Comparison of ENCODE assay signal across 8 cellular contexts in the genomic region with DNA sequence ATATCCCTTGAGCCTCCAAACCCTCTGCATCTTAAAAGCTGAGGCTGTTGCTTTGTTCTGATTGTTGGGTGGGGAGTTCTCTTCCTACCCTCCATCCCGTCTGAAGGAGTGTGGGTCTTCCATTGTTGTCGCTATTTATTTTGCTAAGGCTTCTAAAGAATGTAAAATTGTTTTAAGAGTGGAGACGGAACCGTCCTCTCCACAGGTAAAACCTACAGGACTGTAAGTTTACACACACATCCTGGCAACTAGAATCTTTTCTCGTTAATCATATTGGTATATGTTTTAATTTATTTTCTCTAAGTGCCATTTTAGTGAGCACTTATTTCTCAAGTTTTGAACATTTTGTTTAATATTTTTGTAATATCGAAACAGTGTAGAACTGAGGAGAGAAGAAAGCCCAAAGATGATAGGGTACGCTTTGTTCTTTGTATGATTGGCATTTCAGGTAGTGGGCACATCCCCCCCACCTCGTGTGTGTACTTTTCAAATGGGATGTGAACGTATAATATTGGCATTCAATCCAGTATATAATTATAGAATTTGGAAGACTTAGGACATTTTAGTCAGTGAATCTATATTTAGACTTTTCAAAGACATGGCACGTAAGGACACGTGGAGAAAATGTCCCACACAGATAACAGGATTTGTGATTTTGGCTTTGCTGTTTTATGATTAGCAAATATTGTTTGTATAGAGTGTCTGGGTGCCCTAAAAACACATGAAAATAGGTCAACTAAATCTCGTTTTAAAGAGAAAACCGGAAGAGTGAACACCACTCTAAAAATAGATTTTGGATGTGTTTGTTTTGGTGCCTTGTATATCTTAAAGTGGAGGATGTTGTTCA. TPM values are rescaled to one million over a fixed set of nuclear protein-coding genes. Genes with fewer than 3 reads are reported as not detected.
DNase-seq lines count a peak whose midpoint lies in the region; ATAC-seq and TF ChIP-seq lines count a peak whose summit lies in the region.

No MANE protein-coding gene starts in this region.

- peaks cover 10% of the 10 kb centered on the region for H3F3A ChIP-seq in SK-N-SH (replicated peaks; ENCODE audit: insufficient read depth)

- peaks cover 60% of the 10 kb centered on the region for H3K79me2 ChIP-seq in SK-N-SH (ENCODE audit: insufficient read depth)

- CTCF ChIA-PET in SK-N-SH (lab: Yijun Ruan, JAX) = interaction anchor here (0.7 to 1.7 kb wide), 6 partner anchors 12 to 1485 kb away, joined by 3 to 7 read pairs (median 3); no protein-coding TSS in a partner anchor

- peaks cover 0 to 7% of the 10 kb centered on the region in 2 experiments for H3K36me3 ChIP-seq in SK-N-SH (replicated peaks in 1 of 2; ENCODE audit: control insufficient read depth in 1 of 2, insufficient read depth in 2 of 2, low read length in 1 of 2)
- no peaks in the 10 kb centered on the region for H3K36me3 ChIP-seq in mucosa of stomach (ENCODE audit: control insufficient read depth, insufficient read depth, low read length)

- no peak for TF ChIP-seq EP300 in SK-N-SH (IDR thresholded peaks at IDR 0.05; ENCODE audit: borderline replicate concordance in 1 of 2, low read depth in 1 of 2, low read length in 1 of 2)

- 3% methylated on average over 13 of the region's 13 CpGs for WGBS in SK-N-SH (ENCODE audit: low lambda C conversion rate)

- no peaks in the 10 kb centered on the region for H3K9me2 ChIP-seq in SK-N-SH

- H3K27me3 ChIP-seq in SK-N-SH (ENCODE audit: insufficient read depth) (no peaks in the 10 kb centered on the region), mucosa of stomach (ENCODE audit: control insufficient read depth, insufficient read depth, low read length) (no peaks in the 10 kb centered on the region)

- peak overlapping the region; percentile 83 for H3K4me2 ChIP-seq in SK-N-SH

- DNase-seq in SK-N-SH = peak; percentile 27
- peak; percentile 22 for DNase-seq in NCI-H1105 treated with DMSO at 0.1 percent for 48 hours (lab: John Stamatoyannopoulos, UW)
- DNase-seq in cerebellar cortex (ENCODE audit: low spot score) = peak; percentile 41
- no peak for DNase-seq in omental fat pad (ENCODE audit: low spot score)

- H3K9ac ChIP-seq in SK-N-SH (peak overlapping the region; percentile 85), mucosa of stomach (ENCODE audit: low read length) (peak overlapping the region; percentile 96)

- H4K20me1 ChIP-seq in SK-N-SH (ENCODE audit: insufficient read depth) = peaks cover 49% of the 10 kb centered on the region

- peak overlapping the region; percentile 90; the same call in 1 of the 2 replicates for H2AFZ ChIP-seq in SK-N-SH (ENCODE audit: low read depth)

- no peak for TF ChIP-seq RAD21 in SK-N-SH (IDR thresholded peaks at IDR 0.05; ENCODE audit: low read length)

- POLR2A ChIA-PET in SK-N-SH (lab: Yijun Ruan, JAX) = interaction anchor here (1.4 to 2.2 kb wide), 3 partner anchors 8 to 251 kb away, joined by 3 to 14 read pairs (median 6); a partner anchor contains a TSS

- H3K4me1 ChIP-seq in SK-N-SH (ENCODE audit: control insufficient read depth in 1 of 2, insufficient read depth in 2 of 2, low read depth in 1 of 2, low read length in 1 of 2) (peaks cover 0 to 5% of the 10 kb centered on the region in 2 experiments; a peak in 2 of 4 replicates), mucosa of stomach (ENCODE audit: control insufficient read depth, insufficient read depth, low read length) (no peaks in the 10 kb centered on the region)

- H3K9me3 ChIP-seq in SK-N-SH = no peaks in the 10 kb centered on the region
- no peaks in the 10 kb centered on the region for H3K9me3 ChIP-seq in mucosa of stomach (ENCODE audit: control insufficient read depth, low read length)

- no peak for TF ChIP-seq CTCF in SK-N-SH (IDR thresholded peaks at IDR 0.05)
- no peak for TF ChIP-seq CTCF in omental fat pad (IDR thresholded peaks at IDR 0.05)

- peak overlapping the region; percentile 71 to 96 for H3K4me3 ChIP-seq in SK-N-SH (ENCODE audit: low read depth in 2 of 2, low read length in 1 of 2)
- H3K4me3 ChIP-seq in mucosa of stomach (ENCODE audit: low read length) = peak overlapping the region; percentile 61

- ATAC-seq in SK-N-SH treated with all-trans-retinoic acid at 6 μM for 48 hours (no peak; the same call in 1 of the 3 replicates), omental fat pad (ENCODE audit: low FRiP score) (no peak), HG02623 (IDR thresholded peaks at IDR 0.05; ENCODE audit: unreplicated experiment) (no peak), HG02885 (IDR thresholded peaks at IDR 0.05; ENCODE audit: poor library complexity, unreplicated experiment) (no peak)

- H3K27ac ChIP-seq in SK-N-SH (ENCODE audit: low read depth in 2 of 2, low read length in 1 of 2) = peak overlapping the region; percentile 91 to 98

TF ChIP-seq in SK-N-SH, 30 proteins besides CTCF, POLR2A, EP300 and RAD21:
- TF ChIP-seq, protein P1, sequence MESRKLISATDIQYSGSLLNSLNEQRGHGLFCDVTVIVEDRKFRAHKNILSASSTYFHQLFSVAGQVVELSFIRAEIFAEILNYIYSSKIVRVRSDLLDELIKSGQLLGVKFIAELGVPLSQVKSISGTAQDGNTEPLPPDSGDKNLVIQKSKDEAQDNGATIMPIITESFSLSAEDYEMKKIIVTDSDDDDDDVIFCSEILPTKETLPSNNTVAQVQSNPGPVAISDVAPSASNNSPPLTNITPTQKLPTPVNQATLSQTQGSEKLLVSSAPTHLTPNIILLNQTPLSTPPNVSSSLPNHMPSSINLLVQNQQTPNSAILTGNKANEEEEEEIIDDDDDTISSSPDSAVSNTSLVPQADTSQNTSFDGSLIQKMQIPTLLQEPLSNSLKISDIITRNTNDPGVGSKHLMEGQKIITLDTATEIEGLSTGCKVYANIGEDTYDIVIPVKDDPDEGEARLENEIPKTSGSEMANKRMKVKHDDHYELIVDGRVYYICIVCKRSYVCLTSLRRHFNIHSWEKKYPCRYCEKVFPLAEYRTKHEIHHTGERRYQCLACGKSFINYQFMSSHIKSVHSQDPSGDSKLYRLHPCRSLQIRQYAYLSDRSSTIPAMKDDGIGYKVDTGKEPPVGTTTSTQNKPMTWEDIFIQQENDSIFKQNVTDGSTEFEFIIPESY (IDR thresholded peaks at IDR 0.05; ENCODE audit: borderline replicate concordance, low read depth) = no peak
- TF ChIP-seq TAF1 (IDR thresholded peaks at IDR 0.05; ENCODE audit: borderline replicate concordance, low read depth, low read length) (no peak), MXI1 (IDR thresholded peaks at IDR 0.05; ENCODE audit: low read depth, low read length) (peak; percentile 73; the same call in 1 of the 2 replicates)
- TF ChIP-seq, protein P2, sequence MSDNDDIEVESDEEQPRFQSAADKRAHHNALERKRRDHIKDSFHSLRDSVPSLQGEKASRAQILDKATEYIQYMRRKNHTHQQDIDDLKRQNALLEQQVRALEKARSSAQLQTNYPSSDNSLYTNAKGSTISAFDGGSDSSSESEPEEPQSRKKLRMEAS (IDR thresholded peaks at IDR 0.05; ENCODE audit: low read depth) = 0 out of 2 replicates have a peak, but pooled peaks have one; percentile 26

TF ChIP-seq in SK-N-SH treated with all-trans-retinoic acid at 6 μM for 48 hours, 23 proteins besides CTCF, POLR2A, EP300 and RAD21:
- TF ChIP-seq, protein P3, sequence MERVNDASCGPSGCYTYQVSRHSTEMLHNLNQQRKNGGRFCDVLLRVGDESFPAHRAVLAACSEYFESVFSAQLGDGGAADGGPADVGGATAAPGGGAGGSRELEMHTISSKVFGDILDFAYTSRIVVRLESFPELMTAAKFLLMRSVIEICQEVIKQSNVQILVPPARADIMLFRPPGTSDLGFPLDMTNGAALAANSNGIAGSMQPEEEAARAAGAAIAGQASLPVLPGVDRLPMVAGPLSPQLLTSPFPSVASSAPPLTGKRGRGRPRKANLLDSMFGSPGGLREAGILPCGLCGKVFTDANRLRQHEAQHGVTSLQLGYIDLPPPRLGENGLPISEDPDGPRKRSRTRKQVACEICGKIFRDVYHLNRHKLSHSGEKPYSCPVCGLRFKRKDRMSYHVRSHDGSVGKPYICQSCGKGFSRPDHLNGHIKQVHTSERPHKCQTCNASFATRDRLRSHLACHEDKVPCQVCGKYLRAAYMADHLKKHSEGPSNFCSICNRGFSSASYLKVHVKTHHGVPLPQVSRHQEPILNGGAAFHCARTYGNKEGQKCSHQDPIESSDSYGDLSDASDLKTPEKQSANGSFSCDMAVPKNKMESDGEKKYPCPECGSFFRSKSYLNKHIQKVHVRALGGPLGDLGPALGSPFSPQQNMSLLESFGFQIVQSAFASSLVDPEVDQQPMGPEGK (CRISPR knock-in tag; IDR thresholded peaks at IDR 0.05; ENCODE audit: borderline replicate concordance) = no peak
- TF ChIP-seq ESRRG (CRISPR knock-in tag; IDR thresholded peaks at IDR 0.05) (no peak), PPARA (CRISPR knock-in tag; IDR thresholded peaks at IDR 0.05; ENCODE audit: borderline replicate concordance) (no peak), TOX (CRISPR knock-in tag; IDR thresholded peaks at IDR 0.05; ENCODE audit: borderline replicate concordance) (no peak), ZFP3 (CRISPR knock-in tag; IDR thresholded peaks at IDR 0.05) (no peak), RARB (CRISPR knock-in tag; IDR thresholded peaks at IDR 0.05) (no peak)
- TF ChIP-seq, protein P4, sequence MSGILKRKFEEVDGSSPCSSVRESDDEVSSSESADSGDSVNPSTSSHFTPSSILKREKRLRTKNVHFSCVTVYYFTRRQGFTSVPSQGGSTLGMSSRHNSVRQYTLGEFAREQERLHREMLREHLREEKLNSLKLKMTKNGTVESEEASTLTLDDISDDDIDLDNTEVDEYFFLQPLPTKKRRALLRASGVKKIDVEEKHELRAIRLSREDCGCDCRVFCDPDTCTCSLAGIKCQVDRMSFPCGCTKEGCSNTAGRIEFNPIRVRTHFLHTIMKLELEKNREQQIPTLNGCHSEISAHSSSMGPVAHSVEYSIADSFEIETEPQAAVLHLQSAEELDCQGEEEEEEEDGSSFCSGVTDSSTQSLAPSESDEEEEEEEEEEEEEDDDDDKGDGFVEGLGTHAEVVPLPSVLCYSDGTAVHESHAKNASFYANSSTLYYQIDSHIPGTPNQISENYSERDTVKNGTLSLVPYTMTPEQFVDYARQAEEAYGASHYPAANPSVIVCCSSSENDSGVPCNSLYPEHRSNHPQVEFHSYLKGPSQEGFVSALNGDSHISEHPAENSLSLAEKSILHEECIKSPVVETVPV (CRISPR knock-in tag; IDR thresholded peaks at IDR 0.05) = no peak

RNA-seq across cellular contexts. Expression of a gene that starts 1.3 kb away (rescaled TPM):
- polyA plus RNA-seq in SK-N-SH (2012; rRNA removed) = 29.2 and 44.3 TPM in 2 replicates
- 28.9 and 31.9 TPM in 2 replicates for polyA plus RNA-seq in SK-N-SH (2012; cell fraction: cytosol; rRNA removed)
- polyA plus RNA-seq in SK-N-SH (2012; cell fraction: nucleus; rRNA removed) = 59.3 and 107 TPM in 2 replicates
- total RNA-seq in omental fat pad = 10 to 100 TPM; 49.4 to 96.8 (median 62.4) TPM
